ENCODE assay signal across 1 cellular context in genomic region chr17:29589524-29590260, GRCh38.
A peak's percentile ranks its signal among the peaks of the same experiment; 100 is the strongest.
TF ChIP-seq lines count a peak whose summit lies in the region.

A gene with protein sequence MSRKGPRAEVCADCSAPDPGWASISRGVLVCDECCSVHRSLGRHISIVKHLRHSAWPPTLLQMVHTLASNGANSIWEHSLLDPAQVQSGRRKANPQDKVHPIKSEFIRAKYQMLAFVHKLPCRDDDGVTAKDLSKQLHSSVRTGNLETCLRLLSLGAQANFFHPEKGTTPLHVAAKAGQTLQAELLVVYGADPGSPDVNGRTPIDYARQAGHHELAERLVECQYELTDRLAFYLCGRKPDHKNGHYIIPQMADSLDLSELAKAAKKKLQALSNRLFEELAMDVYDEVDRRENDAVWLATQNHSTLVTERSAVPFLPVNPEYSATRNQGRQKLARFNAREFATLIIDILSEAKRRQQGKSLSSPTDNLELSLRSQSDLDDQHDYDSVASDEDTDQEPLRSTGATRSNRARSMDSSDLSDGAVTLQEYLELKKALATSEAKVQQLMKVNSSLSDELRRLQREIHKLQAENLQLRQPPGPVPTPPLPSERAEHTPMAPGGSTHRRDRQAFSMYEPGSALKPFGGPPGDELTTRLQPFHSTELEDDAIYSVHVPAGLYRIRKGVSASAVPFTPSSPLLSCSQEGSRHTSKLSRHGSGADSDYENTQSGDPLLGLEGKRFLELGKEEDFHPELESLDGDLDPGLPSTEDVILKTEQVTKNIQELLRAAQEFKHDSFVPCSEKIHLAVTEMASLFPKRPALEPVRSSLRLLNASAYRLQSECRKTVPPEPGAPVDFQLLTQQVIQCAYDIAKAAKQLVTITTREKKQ (minus strand): TSS chr17:29589648. CDS start chr17:29589378, 270 bp downstream.

TF ChIP-seq in K562, 482 proteins besides CTCF, POLR2A, EP300 and RAD21 (continued from another document and continues in another):
- TF ChIP-seq ARID4B (CRISPR knock-in tag; IDR thresholded peaks at IDR 0.05) (0 out of 2 replicates have a peak, but pooled peaks have one; percentile 18), SMAD4 (CRISPR knock-in tag; conservative IDR thresholded peaks at IDR 0.05) (0 out of 2 replicates have a peak, but pooled peaks have one; percentile 12), HDAC1 (IDR thresholded peaks at IDR 0.05) (peak in 1 of 2 experiments; percentile 35; a peak in 2 of 4 replicates), SPI1 (IDR thresholded peaks at IDR 0.05; ENCODE audit: borderline replicate concordance, low read depth, low read length) (peak; percentile 32; the same call in 1 of the 2 replicates), MAFK (IDR thresholded peaks at IDR 0.05; ENCODE audit: low read length) (no peak), CHD2 (IDR thresholded peaks at IDR 0.05; ENCODE audit: low read depth, low read length) (no peak), TAL1 (IDR thresholded peaks at IDR 0.05) (no peak), KLF10 (CRISPR knock-in tag; IDR thresholded peaks at IDR 0.05) (no peak), ZNF174 (CRISPR knock-in tag; IDR thresholded peaks at IDR 0.05) (no peak), CHCHD3 (CRISPR knock-in tag; IDR thresholded peaks at IDR 0.05) (no peak), CBX5 (IDR thresholded peaks at IDR 0.05; ENCODE audit: borderline replicate concordance, low read depth) (no peak), NRF1 (conservative IDR thresholded peaks at IDR 0.05 in 1 of 2, IDR thresholded peaks at IDR 0.05 in 1 of 2) (peak in 1 of 2 experiments; percentile 79; a peak in 2 of 4 replicates), ZNF449 (CRISPR knock-in tag; IDR thresholded peaks at IDR 0.05) (no peak), MAFG (tag; conservative IDR thresholded peaks at IDR 0.05) (no peak), RBBP5 (IDR thresholded peaks at IDR 0.05; ENCODE audit: borderline replicate concordance, insufficient read depth, low read length, poor library complexity, severe bottlenecking) (no peak), RAD51 (IDR thresholded peaks at IDR 0.05; ENCODE audit: borderline replicate concordance, low read depth) (no peak), JUND (IDR thresholded peaks at IDR 0.05; ENCODE audit: borderline replicate concordance, low read depth, low read length) (no peak), JUND (tag; IDR thresholded peaks at IDR 0.05; ENCODE audit: borderline replicate concordance, low read depth, low read length) (no peak), CCNT2 (IDR thresholded peaks at IDR 0.05; ENCODE audit: borderline replicate concordance, extremely low read depth, insufficient read length, low read depth, low read length) (peak; percentile 75), ZNF668 (CRISPR knock-in tag; IDR thresholded peaks at IDR 0.05) (peak; percentile 53; the same call in 1 of the 2 replicates), ETS2 (tag; IDR thresholded peaks at IDR 0.05; ENCODE audit: borderline replicate concordance, poor library complexity, severe bottlenecking) (no peak), SIX5 (IDR thresholded peaks at IDR 0.05; ENCODE audit: borderline replicate concordance in 1 of 2, insufficient read depth in 1 of 2, low read depth in 1 of 2, low read length in 2 of 2) (no peak), CBX1 (IDR thresholded peaks at IDR 0.05; ENCODE audit: low read depth) (no peak), ZNF507 (tag; conservative IDR thresholded peaks at IDR 0.05) (no peak), HIVEP1 (CRISPR knock-in tag; IDR thresholded peaks at IDR 0.05) (no peak), NR4A1 (CRISPR knock-in tag; IDR thresholded peaks at IDR 0.05) (no peak), NR4A1 (tag; IDR thresholded peaks at IDR 0.05) (peak; percentile 68; the same call in 1 of the 2 replicates), RHOXF2B (CRISPR knock-in tag; conservative IDR thresholded peaks at IDR 0.05) (no peak), ZSCAN32 (CRISPR knock-in tag; IDR thresholded peaks at IDR 0.05) (no peak), BHLHE40 (IDR thresholded peaks at IDR 0.05; ENCODE audit: low read length) (no peak), ARID1B (IDR thresholded peaks at IDR 0.05) (no peak), MYC (IDR thresholded peaks at IDR 0.05; ENCODE audit: low read depth, low read length) (peak; percentile 56), MYC (CRISPR knock-in tag; IDR thresholded peaks at IDR 0.05; ENCODE audit: borderline replicate concordance, low read depth) (no peak), KAT8 (IDR thresholded peaks at IDR 0.05; ENCODE audit: low read depth) (no peak), BCOR (IDR thresholded peaks at IDR 0.05) (no peak), EGR1 (conservative IDR thresholded peaks at IDR 0.05) (peak; percentile 38), ZNF707 (CRISPR knock-in tag; conservative IDR thresholded peaks at IDR 0.05) (no peak), SIN3A (IDR thresholded peaks at IDR 0.05; ENCODE audit: borderline replicate concordance in 2 of 2, control insufficient read depth in 1 of 2, low read depth in 2 of 2, low read length in 2 of 2) (peak in 1 of 2 experiments; percentile 39; a peak in 1 of 4 replicates), FOXA3 (CRISPR knock-in tag; conservative IDR thresholded peaks at IDR 0.05 in 1 of 2, IDR thresholded peaks at IDR 0.05 in 1 of 2) (no peak), RCOR1 (IDR thresholded peaks at IDR 0.05; ENCODE audit: borderline replicate concordance in 1 of 2, low read depth in 2 of 2, low read length in 2 of 2) (peak in 1 of 2 experiments; percentile 24; a peak in 1 of 4 replicates), ZNF75A (CRISPR knock-in tag; IDR thresholded peaks at IDR 0.05) (no peak), ELF1 (tag; IDR thresholded peaks at IDR 0.05) (peak; percentile 52; the same call in 1 of the 2 replicates), ZNF445 (CRISPR knock-in tag; IDR thresholded peaks at IDR 0.05; ENCODE audit: low read depth) (no peak), TAF7 (tag; IDR thresholded peaks at IDR 0.05) (no peak), NFATC3 (IDR thresholded peaks at IDR 0.05) (no peak), ZFP36 (IDR thresholded peaks at IDR 0.05; ENCODE audit: low read depth, low read length, partially characterized antibody) (no peak), NELFE (IDR thresholded peaks at IDR 0.05; ENCODE audit: insufficient read depth, insufficient read length) (no peak), POLR2G (IDR thresholded peaks at IDR 0.05; ENCODE audit: low read depth, low read length) (peak; percentile 72), ZNF436 (CRISPR knock-in tag; IDR thresholded peaks at IDR 0.05) (no peak), ZNF217 (CRISPR knock-in tag; IDR thresholded peaks at IDR 0.05) (no peak), TBP (optimal IDR thresholded peaks at IDR 0.05; ENCODE audit: low read depth, low read length) (no peak), NFE2 (IDR thresholded peaks at IDR 0.05; ENCODE audit: low read depth) (no peak), NFIX (CRISPR knock-in tag; IDR thresholded peaks at IDR 0.05; ENCODE audit: low read depth) (no peak), KDM5B (IDR thresholded peaks at IDR 0.05; ENCODE audit: insufficient replicate concordance, low read depth, low read length) (peak; percentile 35), TAF9B (IDR thresholded peaks at IDR 0.05; ENCODE audit: partially characterized antibody) (no peak), ZFX (CRISPR knock-in tag; IDR thresholded peaks at IDR 0.05) (peak; percentile 36; the same call in 1 of the 2 replicates), RBFOX2 (IDR thresholded peaks at IDR 0.05; ENCODE audit: low read depth, low read length) (peak; percentile 59), DEAF1 (CRISPR knock-in tag; IDR thresholded peaks at IDR 0.05) (no peak)
- TF ChIP-seq, protein P1, sequence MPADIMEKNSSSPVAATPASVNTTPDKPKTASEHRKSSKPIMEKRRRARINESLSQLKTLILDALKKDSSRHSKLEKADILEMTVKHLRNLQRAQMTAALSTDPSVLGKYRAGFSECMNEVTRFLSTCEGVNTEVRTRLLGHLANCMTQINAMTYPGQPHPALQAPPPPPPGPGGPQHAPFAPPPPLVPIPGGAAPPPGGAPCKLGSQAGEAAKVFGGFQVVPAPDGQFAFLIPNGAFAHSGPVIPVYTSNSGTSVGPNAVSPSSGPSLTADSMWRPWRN (IDR thresholded peaks at IDR 0.05; ENCODE audit: low read depth), result no peak
- TF ChIP-seq, protein P2, sequence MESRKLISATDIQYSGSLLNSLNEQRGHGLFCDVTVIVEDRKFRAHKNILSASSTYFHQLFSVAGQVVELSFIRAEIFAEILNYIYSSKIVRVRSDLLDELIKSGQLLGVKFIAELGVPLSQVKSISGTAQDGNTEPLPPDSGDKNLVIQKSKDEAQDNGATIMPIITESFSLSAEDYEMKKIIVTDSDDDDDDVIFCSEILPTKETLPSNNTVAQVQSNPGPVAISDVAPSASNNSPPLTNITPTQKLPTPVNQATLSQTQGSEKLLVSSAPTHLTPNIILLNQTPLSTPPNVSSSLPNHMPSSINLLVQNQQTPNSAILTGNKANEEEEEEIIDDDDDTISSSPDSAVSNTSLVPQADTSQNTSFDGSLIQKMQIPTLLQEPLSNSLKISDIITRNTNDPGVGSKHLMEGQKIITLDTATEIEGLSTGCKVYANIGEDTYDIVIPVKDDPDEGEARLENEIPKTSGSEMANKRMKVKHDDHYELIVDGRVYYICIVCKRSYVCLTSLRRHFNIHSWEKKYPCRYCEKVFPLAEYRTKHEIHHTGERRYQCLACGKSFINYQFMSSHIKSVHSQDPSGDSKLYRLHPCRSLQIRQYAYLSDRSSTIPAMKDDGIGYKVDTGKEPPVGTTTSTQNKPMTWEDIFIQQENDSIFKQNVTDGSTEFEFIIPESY (CRISPR knock-in tag; IDR thresholded peaks at IDR 0.05), result no peak
- TF ChIP-seq, protein P3, sequence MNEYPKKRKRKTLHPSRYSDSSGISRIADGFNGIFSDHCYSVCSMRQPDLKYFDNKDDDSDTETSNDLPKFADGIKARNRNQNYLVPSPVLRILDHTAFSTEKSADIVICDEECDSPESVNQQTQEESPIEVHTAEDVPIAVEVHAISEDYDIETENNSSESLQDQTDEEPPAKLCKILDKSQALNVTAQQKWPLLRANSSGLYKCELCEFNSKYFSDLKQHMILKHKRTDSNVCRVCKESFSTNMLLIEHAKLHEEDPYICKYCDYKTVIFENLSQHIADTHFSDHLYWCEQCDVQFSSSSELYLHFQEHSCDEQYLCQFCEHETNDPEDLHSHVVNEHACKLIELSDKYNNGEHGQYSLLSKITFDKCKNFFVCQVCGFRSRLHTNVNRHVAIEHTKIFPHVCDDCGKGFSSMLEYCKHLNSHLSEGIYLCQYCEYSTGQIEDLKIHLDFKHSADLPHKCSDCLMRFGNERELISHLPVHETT (CRISPR knock-in tag; conservative IDR thresholded peaks at IDR 0.05 in 1 of 2, IDR thresholded peaks at IDR 0.05 in 1 of 2), result peak in 1 of 2 experiments; percentile 60; a peak in 2 of 4 replicates
- TF ChIP-seq, protein P4, sequence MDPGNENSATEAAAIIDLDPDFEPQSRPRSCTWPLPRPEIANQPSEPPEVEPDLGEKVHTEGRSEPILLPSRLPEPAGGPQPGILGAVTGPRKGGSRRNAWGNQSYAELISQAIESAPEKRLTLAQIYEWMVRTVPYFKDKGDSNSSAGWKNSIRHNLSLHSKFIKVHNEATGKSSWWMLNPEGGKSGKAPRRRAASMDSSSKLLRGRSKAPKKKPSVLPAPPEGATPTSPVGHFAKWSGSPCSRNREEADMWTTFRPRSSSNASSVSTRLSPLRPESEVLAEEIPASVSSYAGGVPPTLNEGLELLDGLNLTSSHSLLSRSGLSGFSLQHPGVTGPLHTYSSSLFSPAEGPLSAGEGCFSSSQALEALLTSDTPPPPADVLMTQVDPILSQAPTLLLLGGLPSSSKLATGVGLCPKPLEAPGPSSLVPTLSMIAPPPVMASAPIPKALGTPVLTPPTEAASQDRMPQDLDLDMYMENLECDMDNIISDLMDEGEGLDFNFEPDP (CRISPR knock-in tag; IDR thresholded peaks at IDR 0.05), result no peak
